In the genomic region with DNA sequence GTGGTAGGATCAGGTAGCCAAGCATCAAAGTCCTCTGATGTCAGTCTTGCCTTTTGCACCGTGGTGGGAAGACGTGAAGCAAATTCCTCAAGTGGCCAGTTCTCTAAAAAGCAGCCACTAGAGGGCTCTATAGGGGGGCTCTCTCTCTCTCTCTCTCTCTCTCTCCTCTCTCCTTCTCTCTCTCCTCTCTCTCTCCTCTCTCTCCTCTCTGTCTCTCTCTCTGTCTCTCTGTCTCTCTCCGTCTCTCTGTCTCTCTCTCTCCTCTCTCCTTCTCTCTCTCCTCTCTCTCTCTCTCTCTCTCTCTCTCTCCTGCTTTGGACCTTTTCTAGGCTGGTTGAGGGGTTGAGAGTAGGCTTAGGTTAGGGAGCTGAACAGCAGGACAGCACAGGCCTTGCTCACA, we compare ENCODE assay signal across 9 cellular contexts. TPM values are rescaled to one million over a fixed set of nuclear protein-coding genes. Genes with fewer than 3 reads are reported as not detected.
DNase-seq lines count a peak whose midpoint lies in the region; ATAC-seq and TF ChIP-seq lines count a peak whose summit lies in the region.
"Had no signal": no experiment of that assay in that cellular context is flagged by ENCODE, and none has a peak within 500 bp of the region (broad histone marks: within the 10 kb centered on the region; RNA-seq: fewer than 3 reads in every experiment).

No MANE protein-coding gene starts in this region.

- TF ChIP-seq POLR2A in erythroblast (IDR thresholded peaks at IDR 0.05; ENCODE audit: low read length) (no peak), spleen (IDR thresholded peaks at IDR 0.05) (no peak)

- H3K27me3 ChIP-seq in spleen (replicated peaks in 1 of 7), result peaks cover 0 to 11% (median 0%) of the 10 kb centered on the region in 7 donors

- no peaks in the 10 kb centered on the region for H3K36me3 ChIP-seq in spleen

- H3K4me3 ChIP-seq in spleen, result no peak overlapping the region

- DNase-seq in NCI-H2227 (lab: John Stamatoyannopoulos, UW; ENCODE audit: unreplicated experiment) (peak; percentile 40), NCI-H2227 treated with DMSO at 0.1 percent for 48 hours (lab: John Stamatoyannopoulos, UW) (no peak), NCI-H82 (lab: John Stamatoyannopoulos, UW) (peak; percentile 63), erythroblast (lab: John Stamatoyannopoulos, UW) (peak; percentile 26 to 31), spleen (no peak), GM19240 (ENCODE audit: insufficient read length, low spot score) (no peak), AG08395 (ENCODE audit: low spot score) (no peak)

- WGBS in spleen, 5 donors, result 30 to 38% (median 34%) methylated on average over 3 of the region's 3 CpGs

- peak in 7 of 11 experiments; percentile 9 to 59 (median 19) for TF ChIP-seq CTCF in spleen (IDR thresholded peaks at IDR 0.05 in 8 of 11, conservative IDR thresholded peaks at IDR 0.05 in 3 of 11)

- no peak for ATAC-seq in HG02642 (IDR thresholded peaks at IDR 0.05; ENCODE audit: poor library complexity, unreplicated experiment)

- no peaks in the 10 kb centered on the region for H3K9me3 ChIP-seq in spleen

- peaks cover 0 to 29% (median 15%) of the 10 kb centered on the region in 6 donors for H3K4me1 ChIP-seq in spleen

- no peak overlapping the region for H3K27ac ChIP-seq in spleen

- intact Hi-C loops in spleen (cut with DNase I; ENCODE audit: low total_unique reads), result loop anchor here (10.0 kb wide), 1 partner anchor 83 kb away; no protein-coding TSS in a partner anchor

RNA-seq across cellular contexts. Expression of a gene that starts 13.9 kb away (rescaled TPM):
- 10 to 100 TPM; 60.5 to 74.6 (median 69.5) TPM for total RNA-seq in spleen
- 1 to 10 TPM; 2.5 to 6.6 (median 4.5) TPM for polyA plus RNA-seq in spleen
- total RNA-seq: activated CD8-positive, alpha-beta memory T cell treated with anti-CD3 and anti-CD28 coated beads for 36 hours had no signal

Comparison
In these comparisons a context has a peak if more than half of its experiments do, and no peak if none do; other contexts are left out.
1. DNase-seq: peak in NCI-H2227 (single experiment), NCI-H82 (single experiment) and erythroblast (2 of 2); none in NCI-H2227 treated with DMSO at 0.1 percent for 48 hours (single experiment), spleen (single experiment), GM19240 (single experiment) and AG08395 (single experiment).